In genomic region chrX:153071896-153072583, GRCh38 we compare ENCODE assay signal across 8 cellular contexts. TPM values are rescaled to one million over a fixed set of nuclear protein-coding genes. Genes with fewer than 3 reads are reported as not detected.
DNase-seq lines count a peak whose midpoint lies in the region; ATAC-seq, FAIRE-seq and TF ChIP-seq lines count a peak whose summit lies in the region.
"Not testable (repeated sequence)": the region's sequence is repeated elsewhere in the genome, so short reads cannot be mapped to it uniquely, and the experiment has no call there.
"Had no signal": no experiment of that assay in that cellular context is flagged by ENCODE, and none has a peak within 500 bp of the region (broad histone marks: within the 10 kb centered on the region; RNA-seq: fewer than 3 reads in every experiment).

PNMA6A (plus strand) TSS chrX:153072454; CDS start chrX:153073063, 609 bp downstream.

- H3K27me3 ChIP-seq in K562 (ENCODE audit: control insufficient read depth in 2 of 2, insufficient read depth in 2 of 2, low read length in 2 of 2); heart left ventricle; psoas muscle (ENCODE audit: insufficient read depth in 3 of 3, low read length in 2 of 3): not testable (repeated sequence)

- CTCF ChIA-PET in K562 (lab: Yijun Ruan, JAX; ENCODE audit: low intra/inter-chr PET ratio), result not testable (repeated sequence)

- H4K20me1 ChIP-seq in K562 (replicated peaks; ENCODE audit: control insufficient read depth, insufficient read depth, low read length), result not testable (repeated sequence)

- TF ChIP-seq RAD21 in K562 (CRISPR knock-in tag; conservative IDR thresholded peaks at IDR 0.05 in 1 of 2, IDR thresholded peaks at IDR 0.05 in 1 of 2), result not testable (repeated sequence)

- intact Hi-C loops in K562 (cut with micrococcal nuclease); heart left ventricle (cut with DNase I); psoas muscle (cut with DNase I): not testable (repeated sequence)

- not testable (repeated sequence) for FAIRE-seq in K562 (lab: Jason Lieb, UNC)

- not testable (repeated sequence) for H3K27ac Mint-ChIP-seq in memory B cell

- in situ Hi-C loops in K562 (cut with MboI), result not testable (repeated sequence)

- not testable (repeated sequence) for H3K4me3 ChIP-seq in K562, heart left ventricle, psoas muscle

- not testable (repeated sequence) for DNase-seq in K562 (ENCODE audit: extremely low read depth in 1 of 4, low spot score in 3 of 4); heart left ventricle; memory B cell (ENCODE audit: low spot score in 2 of 2); psoas muscle

- TF ChIP-seq POLR2A in K562 (conservative IDR thresholded peaks at IDR 0.05); heart left ventricle (IDR thresholded peaks at IDR 0.05): not testable (repeated sequence)

- not testable (repeated sequence) for H3K9ac ChIP-seq in K562 (ENCODE audit: insufficient read depth in 1 of 2, low read depth in 2 of 2, low read length in 2 of 2)

- TF ChIP-seq CTCF in K562 (IDR thresholded peaks at IDR 0.05 in 2 of 3, conservative IDR thresholded peaks at IDR 0.05 in 1 of 3; ENCODE audit: insufficient read depth in 2 of 3, low read depth in 1 of 3, low read length in 3 of 3); heart left ventricle (IDR thresholded peaks at IDR 0.05); psoas muscle (IDR thresholded peaks at IDR 0.05): not testable (repeated sequence)

- peaks cover 0 to 12% of the 10 kb centered on the region in 2 experiments; a peak in 2 of 5 replicates for H3K4me1 ChIP-seq in K562 (replicated peaks in 1 of 2; ENCODE audit: control insufficient read depth in 2 of 2, insufficient read depth in 2 of 2, low read length in 2 of 2)
- not testable (repeated sequence) for H3K4me1 ChIP-seq in heart left ventricle, psoas muscle

- not testable (repeated sequence) for H3K9me3 Mint-ChIP-seq in memory B cell

- H3K36me3 Mint-ChIP-seq in memory B cell, result not testable (repeated sequence)

- not testable (repeated sequence) for H2AFZ ChIP-seq in K562 (ENCODE audit: low read depth, low read length)

- ATAC-seq in GM18867 (IDR thresholded peaks at IDR 0.05; ENCODE audit: unreplicated experiment), result peak; percentile 44
- ATAC-seq in HG03432 (IDR thresholded peaks at IDR 0.05; ENCODE audit: unreplicated experiment), result peak; percentile 58
- peak; percentile 78 to 90 for ATAC-seq in activated CD4-positive, CD25-positive, alpha-beta regulatory T cell treated with anti-CD3 and anti-CD28 coated beads, Interleukin-2, amount 50 U/mL, for 24 hours
- ATAC-seq in K562, result peak; percentile 94
- peak in 3 of 4 donors; percentile 44 to 80 (median 73) for ATAC-seq in heart left ventricle
- peak; percentile 81 for ATAC-seq in memory B cell (ENCODE audit: low read depth)
- ATAC-seq in psoas muscle, result peak; percentile 55 to 70 (median 62)

- not testable (repeated sequence) for H3K27ac ChIP-seq in K562 (ENCODE audit: extremely low read depth, low read depth, low read length); heart left ventricle; psoas muscle

- not testable (repeated sequence) for H3K36me3 ChIP-seq in K562 (ENCODE audit: control insufficient read depth, insufficient read depth, low read length); heart left ventricle; psoas muscle (ENCODE audit: insufficient read depth in 1 of 2, low read depth in 1 of 2)

- not testable (repeated sequence) for H3K9me1 ChIP-seq in K562 (ENCODE audit: control insufficient read depth, insufficient read depth, low read length)

- TF ChIP-seq EP300 in K562 (IDR thresholded peaks at IDR 0.05; ENCODE audit: low read length), result not testable (repeated sequence)

- H3K4me3 Mint-ChIP-seq in memory B cell, result not testable (repeated sequence)

- not testable (repeated sequence) for BruUV-seq in K562 (replicated peaks; lab: Mats Ljungman, UMichigan)

- not testable (repeated sequence) for H3K4me2 ChIP-seq in K562 (ENCODE audit: insufficient read depth, low read length)

- WGBS in K562 (ENCODE audit: insufficient coverage, low coverage, missing lambda C conversion rate), result no CpG with 5 or more reads among the region's 76 CpGs
- no CpG with 5 or more reads among the region's 76 CpGs for WGBS in heart left ventricle, 4 donors
- WGBS in psoas muscle, 3 donors, result no CpG with 5 or more reads among the region's 76 CpGs

- not testable (repeated sequence) for H3K27me3 Mint-ChIP-seq in memory B cell

- H3K79me2 ChIP-seq in K562 (ENCODE audit: control insufficient read depth, insufficient read depth, low read length), result not testable (repeated sequence)

- not testable (repeated sequence) for H3K9me3 ChIP-seq in K562 (replicated peaks; ENCODE audit: control insufficient read depth, insufficient read depth, low read depth, low read length); heart left ventricle; psoas muscle

- POLR2A ChIA-PET in K562 (lab: Yijun Ruan, JAX), result not testable (repeated sequence)

- H3K4me1 Mint-ChIP-seq in memory B cell, result not testable (repeated sequence)

RNA-seq across cellular contexts. Expression of gene PNMA6A, which starts in this region (rescaled TPM):
- total RNA-seq in K562 (2011; cell fraction: chromatin; rRNA removed; ENCODE audit: low replicate concordance), result 1.6 and 3.4 TPM in 2 replicates
- total RNA-seq in K562 (2011; cell fraction: nucleolus; rRNA removed), result 2.5 and 4.0 TPM in 2 replicates
- total RNA-seq in K562 (2011; cell fraction: nucleoplasm; rRNA removed), result 2.1 and 2.6 TPM in 2 replicates
- total RNA-seq in K562 (2014; rRNA removed) (5.4 and 6.7 TPM in 2 replicates), K562 (2014; rRNA removed; fragmentation: Illumina TruSeq; extraction: Trizol) (0.73 and 1.2 TPM in 2 replicates), K562 (2015; rRNA removed; fragmentation: Illumina TruSeq; extraction: Trizol) (3.9 and 5.0 TPM in 2 replicates), K562 (2021) (6.3 and 6.9 TPM in 2 replicates), heart left ventricle (1 to 10 TPM in 8 of 9 donors, under 1 TPM in 1; 0.74 to 3.1 (median 1.7) TPM), psoas muscle (1 to 10 TPM in 1 of 4 donors, under 1 TPM in 3; 0.17 to 1.3 (median 0.29) TPM)
- polyA plus RNA-seq in K562 (2011; rRNA removed) (0.83 and 1.0 TPM in 2 replicates), K562 (2014; fragmentation: Illumina TruSeq; extraction: Trizol) (1.3 and 2.6 TPM in 2 replicates), K562 (2014; fragmentation: Nextera tagmentation; extraction: Ambion mirVana) (under 1 TPM; 0.10 to 0.13 TPM), K562 (2014; rRNA removed) (4.2 and 4.9 TPM in 2 replicates), heart left ventricle (1 to 10 TPM in 1 of 2 donors, under 1 TPM in 1; 0.71 to 3.4 TPM), psoas muscle (under 1 TPM; 0.09 to 0.31 (median 0.20) TPM)
- 1.0 and 2.3 TPM in 2 replicates for polyA plus RNA-seq in K562 (2011; cell fraction: cytosol; rRNA removed)
- 2.5 and 4.9 TPM in 2 replicates for polyA plus RNA-seq in K562 (2011; cell fraction: nucleus; rRNA removed)
- 5.4 and 10.1 TPM in 2 replicates for polyA plus RNA-seq in K562 (2012)
- polyA minus RNA-seq in K562 (2011; rRNA and poly(A)+ RNA removed), result 0.42 TPM in 2 replicates
- 0.48 TPM in 1 of 2 replicates, not detected in the other for polyA minus RNA-seq in K562 (2011; cell fraction: cytosol; rRNA and poly(A)+ RNA removed)
- polyA minus RNA-seq in K562 (2011; cell fraction: nucleus; rRNA and poly(A)+ RNA removed), result 1.1 and 1.2 TPM in 2 replicates
- total RNA-seq: SJCRH30 had no signal

Comparison
In these comparisons a context has a peak if more than half of its experiments do, and no peak if none do; other contexts are left out.
1. ATAC-seq: peak in every context shown above with its lines; median percentile 94 in K562; 84 in activated CD4-positive, CD25-positive, alpha-beta regulatory T cell treated with anti-CD3 and anti-CD28 coated beads, Interleukin-2, amount 50 U/mL, for 24 hours; 81 in memory B cell; 73 in heart left ventricle; 62 in psoas muscle; 58 in HG03432; 44 in GM18867.